ENCODE assay signal across 1 cellular context in genomic region chr9:128321879-128322341, GRCh38.
TF ChIP-seq lines count a peak whose summit lies in the region.

No MANE protein-coding gene starts in this region.

TF ChIP-seq in GM23338, 12 proteins besides CTCF, POLR2A, EP300 and RAD21 (continued from another document):
- TF ChIP-seq REST (IDR thresholded peaks at IDR 0.05; ENCODE audit: unreplicated experiment) (no peak), ZNF462 (CRISPR knock-in tag; IDR thresholded peaks at IDR 0.05) (no peak), ETS1 (IDR thresholded peaks at IDR 0.05) (no peak), EZH2phosphoT487 (IDR thresholded peaks at IDR 0.05; ENCODE audit: unreplicated experiment) (no peak), CREB1 (CRISPR knock-in tag; IDR thresholded peaks at IDR 0.05; ENCODE audit: low read depth) (no peak), STAT1 (IDR thresholded peaks at IDR 0.05; ENCODE audit: unreplicated experiment) (no peak), POLR2AphosphoS5 (IDR thresholded peaks at IDR 0.05; ENCODE audit: low read depth) (no peak), JUNB (IDR thresholded peaks at IDR 0.05; ENCODE audit: unreplicated experiment) (no peak), ZNF114 (CRISPR knock-in tag; IDR thresholded peaks at IDR 0.05) (no peak)
